Comparison of ENCODE assay signal across 8 cellular contexts in genomic region chr1:15966081-15966955, GRCh38. TPM values are rescaled to one million over a fixed set of nuclear protein-coding genes. Genes with fewer than 3 reads are reported as not detected.
DNase-seq lines count a peak whose midpoint lies in the region; ATAC-seq and TF ChIP-seq lines count a peak whose summit lies in the region.

No MANE protein-coding gene starts in this region.

- peaks cover 83% of the 10 kb centered on the region for H3K79me2 ChIP-seq in SU-DHL-6 (ENCODE audit: insufficient read depth, low read length)

- H3K4me1 ChIP-seq in stomach = peaks cover 13 to 61% (median 35%) of the 10 kb centered on the region in 4 donors

- peak; percentile 71 for ATAC-seq in GM18498 (IDR thresholded peaks at IDR 0.05; ENCODE audit: unreplicated experiment)
- peak; percentile 64 for ATAC-seq in HG02840 (IDR thresholded peaks at IDR 0.05; ENCODE audit: low FRiP score, unreplicated experiment)
- ATAC-seq in memory B cell (ENCODE audit: low read depth) = peak; percentile 83

- H3K27me3 ChIP-seq in SU-DHL-6 (ENCODE audit: low read length) = no peaks in the 10 kb centered on the region
- no peaks in the 10 kb centered on the region for H3K27me3 ChIP-seq in stomach

- no peaks in the 10 kb centered on the region for H3K27me3 Mint-ChIP-seq in memory B cell

- H3K27ac Mint-ChIP-seq in memory B cell = peak overlapping the region; percentile 89

- peak overlapping the region; percentile 36 for H3K9ac ChIP-seq in SU-DHL-6 (ENCODE audit: low read length)

- H3K36me3 Mint-ChIP-seq in memory B cell = peaks cover 11% of the 10 kb centered on the region

- TF ChIP-seq CTCF in SU-DHL-6 (IDR thresholded peaks at IDR 0.05; ENCODE audit: insufficient read depth, low read length, poor library complexity, severe bottlenecking) = no peak
- no peak for TF ChIP-seq CTCF in stomach (IDR thresholded peaks at IDR 0.05)

- H3K4me2 ChIP-seq in SU-DHL-6 (ENCODE audit: low read depth, low read length, poor library complexity, severe bottlenecking) = peak overlapping the region; percentile 52

- peak overlapping the region; percentile 61 for H3K27ac ChIP-seq in SU-DHL-6 (ENCODE audit: low read depth, low read length)
- H3K27ac ChIP-seq in stomach = peak overlapping the region; percentile 38 to 67 (median 55)

- 51 to 63% (median 58%) methylated on average over 18 of the region's 18 CpGs for WGBS in stomach, 5 donors

- TF ChIP-seq EP300 in stomach (IDR thresholded peaks at IDR 0.05) = no peak

- H3F3A ChIP-seq in SU-DHL-6 (ENCODE audit: insufficient read depth) = peaks cover 16% of the 10 kb centered on the region

- H3K36me3 ChIP-seq in SU-DHL-6 (ENCODE audit: low read length) (peaks cover 8% of the 10 kb centered on the region), stomach (peaks cover 0 to 37% (median 32%) of the 10 kb centered on the region in 4 donors)

- H3K9me3 ChIP-seq in SU-DHL-6 (ENCODE audit: insufficient read depth, low read length) (no peaks in the 10 kb centered on the region), stomach (no peaks in the 10 kb centered on the region)

- peaks cover 46% of the 10 kb centered on the region for H3K4me1 Mint-ChIP-seq in memory B cell

- H3K4me3 ChIP-seq in SU-DHL-6 (ENCODE audit: insufficient read depth, low read length, poor library complexity, severe bottlenecking) = peak overlapping the region; percentile 8
- H3K4me3 ChIP-seq in stomach = no peak overlapping the region

- DNase-seq in astrocyte of the hippocampus (ENCODE audit: low read depth, low spot score) (peak; percentile 53), memory B cell (ENCODE audit: low spot score in 2 of 2) (peak; percentile 62 to 71), stomach (peak; percentile 32), NCI-H510A treated with DMSO at 0.1 percent for 48 hours (lab: John Stamatoyannopoulos, UW) (no peak), DMS 273 (lab: John Stamatoyannopoulos, UW; ENCODE audit: unreplicated experiment) (no peak)

- no peak for TF ChIP-seq POLR2A in stomach (IDR thresholded peaks at IDR 0.05)

- no peaks in the 10 kb centered on the region for H3K9me3 Mint-ChIP-seq in memory B cell

- H3K9me2 ChIP-seq in SU-DHL-6 (replicated peaks; ENCODE audit: insufficient read depth, low read length) = no peaks in the 10 kb centered on the region

- no peaks in the 10 kb centered on the region for H4K20me1 ChIP-seq in SU-DHL-6 (ENCODE audit: low read depth, low read length)

- intact Hi-C loops in stomach (cut with DNase I; ENCODE audit: low total_unique reads) = no loop called here

- no peak overlapping the region for H2AFZ ChIP-seq in SU-DHL-6 (ENCODE audit: low read depth, low read length, severe bottlenecking)

- H3K4me3 Mint-ChIP-seq in memory B cell = peak overlapping the region; percentile 67

RNA-seq across cellular contexts. Expression of gene ZBTB17, which starts 9.6 kb away (rescaled TPM):
- total RNA-seq in stomach = 100 to 1,000 TPM in 1 of 5 donors, 10 to 100 TPM in 4; 13.0 to 136 (median 65.9) TPM
- 10 to 100 TPM; 40.7 to 46.3 (median 44.2) TPM for polyA plus RNA-seq in stomach

RNA-seq across cellular contexts. Expression of gene SRARP, which starts 37.7 kb away (rescaled TPM):
- not detected for total RNA-seq in stomach
- under 1 TPM in 1 of 3 donors, not detected in 2; 0.75 TPM for polyA plus RNA-seq in stomach

RNA-seq across cellular contexts. Expression of gene HSPB7, which starts 51.5 kb away (rescaled TPM):
- 10 to 100 TPM in 4 of 5 donors, 1 to 10 TPM in 1; 9.9 to 83.5 (median 32.1) TPM for total RNA-seq in stomach
- polyA plus RNA-seq in stomach = 10 to 100 TPM; 11.8 to 32.0 (median 14.2) TPM

RNA-seq across cellular contexts. Expression of gene CLCNKA, which starts 55.5 kb away (rescaled TPM):
- total RNA-seq in stomach = 10 to 100 TPM in 1 of 5 donors, 1 to 10 TPM in 1, under 1 TPM in 1, not detected in 2; 0.55 to 16.1 (median 5.1) TPM
- polyA plus RNA-seq in stomach = 1 to 10 TPM; 2.7 to 6.0 (median 3.9) TPM

Comparison
In these comparisons a context has a peak if more than half of its experiments do, and no peak if none do; other contexts are left out.
1. DNase-seq: peak in astrocyte of the hippocampus (single experiment), memory B cell (2 of 2) and stomach (single experiment); none in NCI-H510A treated with DMSO at 0.1 percent for 48 hours (single experiment) and DMS 273 (single experiment).
2. Peak in every context shown above with its lines, with median percentiles within 50 percentile points of each other: ATAC-seq.